Comparison of ENCODE assay signal across 14 cellular contexts in genomic region chr2:138959031-138959430, GRCh38.
DNase-seq lines count a peak whose midpoint lies in the region; ATAC-seq lines count a peak whose summit lies in the region.
"Had no signal": no experiment of that assay in that cellular context is flagged by ENCODE, and none has a peak within 500 bp of the region (broad histone marks: within the 10 kb centered on the region; RNA-seq: fewer than 3 reads in every experiment).

No MANE protein-coding gene starts in this region.

- H3K27me3 Mint-ChIP-seq in stimulated activated naive CD8-positive, alpha-beta T cell treated with anti-CD3 and anti-CD28 coated beads, Interleukin-15, amount 100 ng/mL, for 72 hours: no peaks in the 10 kb centered on the region
- H3K27me3 Mint-ChIP-seq: B cell; CD4-positive, CD25-positive, alpha-beta regulatory T cell had no signal

- no peaks in the 10 kb centered on the region for H3K4me1 Mint-ChIP-seq in stimulated activated naive CD8-positive, alpha-beta T cell treated with anti-CD3 and anti-CD28 coated beads, Interleukin-15, amount 100 ng/mL, for 72 hours
- H3K4me1 Mint-ChIP-seq: B cell; CD4-positive, CD25-positive, alpha-beta regulatory T cell had no signal

- no peak overlapping the region for H3K27ac Mint-ChIP-seq in stimulated activated naive CD8-positive, alpha-beta T cell treated with anti-CD3 and anti-CD28 coated beads, Interleukin-15, amount 100 ng/mL, for 72 hours
- H3K27ac Mint-ChIP-seq: B cell; CD4-positive, CD25-positive, alpha-beta regulatory T cell; CD8-positive, alpha-beta T cell had no signal

- peaks cover 10 to 27% of the 10 kb centered on the region in 2 donors for H3K9me3 Mint-ChIP-seq in stimulated activated naive CD8-positive, alpha-beta T cell treated with anti-CD3 and anti-CD28 coated beads, Interleukin-15, amount 100 ng/mL, for 72 hours

- peak; percentile 67 for DNase-seq in D341Med (ENCODE audit: low spot score)
- peak; percentile 23 to 71 for DNase-seq in NCI-H524 (lab: John Stamatoyannopoulos, UW)
- DNase-seq in NCI-H82 treated with DMSO at 0.1 percent for 48 hours (lab: John Stamatoyannopoulos, UW; ENCODE audit: unreplicated experiment): peak; percentile 97
- no peak for DNase-seq in EL
- DNase-seq in stimulated activated naive CD8-positive, alpha-beta T cell treated with anti-CD3 and anti-CD28 coated beads, Interleukin-15, amount 100 ng/mL, for 72 hours: no peak
- DNase-seq: Caco-2; CD4-positive, CD25-positive, alpha-beta regulatory T cell; CD8-positive, alpha-beta T cell; DMS53; DMS79 treated with DMSO at 0.1 percent for 48 hours; H7; HCEC 1CT had no signal

- H3K4me3 Mint-ChIP-seq in stimulated activated naive CD8-positive, alpha-beta T cell treated with anti-CD3 and anti-CD28 coated beads, Interleukin-15, amount 100 ng/mL, for 72 hours: no peak overlapping the region
- H3K4me3 Mint-ChIP-seq: B cell; CD4-positive, CD25-positive, alpha-beta regulatory T cell; CD8-positive, alpha-beta T cell had no signal

- no peak for ATAC-seq in GM18909 (IDR thresholded peaks at IDR 0.05; ENCODE audit: poor library complexity, unreplicated experiment)
- no peak for ATAC-seq in stimulated activated naive CD8-positive, alpha-beta T cell treated with anti-CD3 and anti-CD28 coated beads, Interleukin-15, amount 100 ng/mL, for 72 hours
- ATAC-seq: CD8-positive, alpha-beta T cell had no signal

Comparison
In these comparisons a context has a peak if more than half of its experiments do, and no peak if none do; other contexts are left out.
1. DNase-seq: peak in D341Med (single experiment), NCI-H524 (2 of 2) and NCI-H82 treated with DMSO at 0.1 percent for 48 hours (single experiment); none in EL (single experiment) and stimulated activated naive CD8-positive, alpha-beta T cell treated with anti-CD3 and anti-CD28 coated beads, Interleukin-15, amount 100 ng/mL, for 72 hours (0 of 2).